26 cellular contexts compared by ENCODE assay signal in genomic region chr4:78482281-78482680, GRCh38.
"Had no signal": no experiment of that assay in that cellular context is flagged by ENCODE, and none has a peak within 500 bp of the region (broad histone marks: within the 10 kb centered on the region; RNA-seq: fewer than 3 reads in every experiment).

No MANE protein-coding gene starts in this region.

- DNase-seq: activated CD4-positive, alpha-beta memory T cell treated with anti-CD3 and anti-CD28 coated beads, Interleukin-2, amount 10 ng/mL, durations not matched to agents 7 days and 5 days; activated CD4-positive, alpha-beta T cell treated with anti-CD3 and anti-CD28 coated beads, Interleukin-2, amount 10 ng/mL, durations not matched to agents 7 days and 5 days; activated CD4-positive, CD25-positive, alpha-beta regulatory T cell treated with anti-CD3 and anti-CD28 coated beads, Interleukin-2, amount 50 U/mL, for 72 hours; activated CD8-positive, alpha-beta memory T cell treated with anti-CD3 and anti-CD28 coated beads, Interleukin-2, amount 50 U/mL, for 48 hours; activated gamma-delta T cell; activated naive CD4-positive, alpha-beta T cell treated with anti-CD3 and anti-CD28 coated beads, Interleukin-2, amount 10 ng/mL, durations not matched to agents 7 days and 5 days; activated naive CD8-positive, alpha-beta T cell treated with anti-CD3 and anti-CD28 coated beads, Interleukin-2, amount 10 ng/mL, durations not matched to agents 7 days and 5 days; activated T-cell treated with anti-CD3 and anti-CD28 coated beads, Interleukin-2, amount 50 U/mL, for 24 hours; amniotic stem cell; brain microvascular endothelial cell; caudate nucleus; cortex of kidney; effector memory CD8-positive, alpha-beta T cell; foreskin fibroblast; head of caudate nucleus; hippocampal formation; left colon; naive thymus-derived CD4-positive, alpha-beta T cell; ovary; right lobe of liver; stimulated activated CD4-positive, alpha-beta T cell treated with anti-CD3 and anti-CD28 coated beads, Interleukin-12 subunit alpha, Interleukin-12 subunit beta, amount 100 ng/mL, for 4 hours; stimulated activated CD4-positive, alpha-beta T cell treated with anti-CD3 and anti-CD28 coated beads, Interleukin-4, amount 100 ng/mL, for 1 hour; T-helper 9 cell had no signal

- H3K4me3 ChIP-seq: ovary, right lobe of liver, skin epidermis, thoracic aorta had no signal

- H3K9me3 ChIP-seq: ovary, right lobe of liver, thoracic aorta had no signal

- H3K36me3 ChIP-seq: brain microvascular endothelial cell, ovary, right lobe of liver, thoracic aorta had no signal

- H3K4me1 ChIP-seq: right lobe of liver had no signal

- ATAC-seq: effector memory CD8-positive, alpha-beta T cell; left colon; naive thymus-derived CD4-positive, alpha-beta T cell; right lobe of liver; stimulated activated effector memory CD8-positive, alpha-beta T cell treated with anti-CD3 and anti-CD28 coated beads, Interleukin-12 subunit alpha, Interleukin-12 subunit beta, amount 100 ng/mL, for 72 hours had no signal

- H3K27me3 ChIP-seq: brain microvascular endothelial cell, ovary, right lobe of liver had no signal

- H3K27ac ChIP-seq: brain microvascular endothelial cell, ovary, right lobe of liver, thoracic aorta had no signal
